ENCODE assay signal across 8 cellular contexts in the genomic region with DNA sequence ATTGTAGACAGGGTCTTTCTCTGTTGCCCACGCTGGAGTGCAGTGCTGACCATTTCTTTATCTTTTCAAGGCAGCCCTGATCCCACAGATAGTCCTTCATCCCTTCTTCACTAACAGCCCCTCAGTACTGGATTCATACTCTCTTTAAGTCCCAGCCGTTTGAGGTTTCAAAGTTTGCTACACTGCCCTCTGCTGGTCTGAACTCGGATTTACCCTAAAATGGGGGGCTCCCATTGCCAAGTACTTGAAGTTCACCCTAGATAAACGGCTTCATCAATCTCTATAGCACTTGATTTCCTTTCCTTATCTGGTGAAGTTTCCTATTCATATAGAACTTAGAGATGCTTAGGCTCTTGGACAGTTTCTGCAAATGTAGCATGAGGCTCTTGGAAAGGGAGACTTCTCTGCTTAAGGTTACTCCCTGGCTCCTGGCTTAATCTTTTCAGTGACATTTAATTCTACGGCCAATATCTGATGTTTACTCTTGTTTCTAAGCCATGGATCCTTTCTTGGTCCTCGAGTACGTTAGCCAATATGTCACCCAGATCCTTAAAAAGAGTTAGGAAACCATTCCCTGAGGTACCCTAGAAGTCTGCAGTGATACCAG. TPM values are rescaled to one million over a fixed set of nuclear protein-coding genes. Genes with fewer than 3 reads are reported as not detected.
A peak's percentile ranks its signal among the peaks of the same experiment; 100 is the strongest.
DNase-seq lines count a peak whose midpoint lies in the region; ATAC-seq, FAIRE-seq and TF ChIP-seq lines count a peak whose summit lies in the region.

No MANE protein-coding gene starts in this region.

- intact Hi-C loops in CD4-positive, alpha-beta T cell (cut with DNase I, micrococcal nuclease) = loop anchor here (1.0 kb wide), 1 partner anchor 337 kb away; no protein-coding TSS in a partner anchor
- intact Hi-C loops in lower leg skin (cut with DNase I; ENCODE audit: low total_unique reads) = no loop called here

- peak; percentile 38 for FAIRE-seq in islet of Langerhans (lab: Jason Lieb, UNC)

- H3K9me3 Mint-ChIP-seq in CD4-positive, alpha-beta T cell = peaks cover 2% of the 10 kb centered on the region

- no peaks in the 10 kb centered on the region for H3K36me3 Mint-ChIP-seq in CD4-positive, alpha-beta T cell (ENCODE audit: low read depth)
- no peaks in the 10 kb centered on the region for H3K36me3 Mint-ChIP-seq in T-helper 17 cell (ENCODE audit: low read depth)

- H3K4me3 ChIP-seq in lower leg skin (ENCODE audit: low read depth, poor library complexity, severe bottlenecking) = no peak overlapping the region

- H3K4me1 Mint-ChIP-seq in CD4-positive, alpha-beta T cell (ENCODE audit: low read depth) = peaks cover 4% of the 10 kb centered on the region
- peaks cover 3% of the 10 kb centered on the region for H3K4me1 Mint-ChIP-seq in T-helper 17 cell

- peaks cover 7% of the 10 kb centered on the region for H3K27me3 Mint-ChIP-seq in CD4-positive, alpha-beta T cell
- no peaks in the 10 kb centered on the region for H3K27me3 Mint-ChIP-seq in T-helper 17 cell

- ATAC-seq in CD4-positive, alpha-beta T cell (ENCODE audit: poor library complexity) = peak; percentile 74
- ATAC-seq in GM19463 (IDR thresholded peaks at IDR 0.05; ENCODE audit: unreplicated experiment) (peak; percentile 69), T-helper 17 cell (peak; percentile 83)

- POLR2A ChIA-PET in CD4-positive, alpha-beta T cell (lab: Charles Lee) = no interaction called here

- H3K27ac ChIP-seq in CD4-positive, alpha-beta T cell (ENCODE audit: low read depth, low read length) = no peak overlapping the region

- TF ChIP-seq CTCF in CD4-positive, alpha-beta T cell (IDR thresholded peaks at IDR 0.05) = peak; percentile 77
- no peak for TF ChIP-seq CTCF in lower leg skin (IDR thresholded peaks at IDR 0.05)

- no peaks in the 10 kb centered on the region for H3K9me3 ChIP-seq in CD4-positive, alpha-beta T cell (ENCODE audit: control insufficient read depth, low read length)
- no peaks in the 10 kb centered on the region for H3K9me3 ChIP-seq in T-helper 17 cell (ENCODE audit: control insufficient read depth, low read length, poor library complexity, severe bottlenecking)

- CTCF ChIA-PET in CD4-positive, alpha-beta T cell (lab: Charles Lee) = no interaction called here

- no peak overlapping the region for H3K27ac Mint-ChIP-seq in CD4-positive, alpha-beta T cell
- H3K27ac Mint-ChIP-seq in T-helper 17 cell = no peak overlapping the region

- no peaks in the 10 kb centered on the region for H3K27me3 ChIP-seq in CD4-positive, alpha-beta T cell (ENCODE audit: control insufficient read depth, insufficient read depth, low read length)

- TF ChIP-seq POLR2A in lower leg skin (IDR thresholded peaks at IDR 0.05) = no peak

- 26 to 29% methylated on average over 7 of the region's 7 CpGs for WGBS in lower leg skin, 2 donors

- DNase-seq in CD4-positive, alpha-beta T cell = peak; percentile 29 to 62 (median 46)
- DNase-seq in NAMALWA (ENCODE audit: low spot score) = peak; percentile 82
- DNase-seq in T-helper 17 cell = peak; percentile 15 to 45 (median 23)
- peak; percentile 50 for DNase-seq in amniotic epithelial cell (ENCODE audit: low read depth)
- peak; percentile 44 to 46 for DNase-seq in stimulated activated CD4-positive, alpha-beta T cell treated with anti-CD3 and anti-CD28 coated beads, Interleukin-4, amount 100 ng/mL, for 4 hours
- DNase-seq in lower leg skin (ENCODE audit: low spot score in 2 of 2) = no peak

- no peak overlapping the region for H3K4me3 Mint-ChIP-seq in CD4-positive, alpha-beta T cell
- no peak overlapping the region for H3K4me3 Mint-ChIP-seq in T-helper 17 cell

RNA-seq across cellular contexts. Expression of gene PREP, which starts 21.4 kb away (rescaled TPM):
- total RNA-seq in CD4-positive, alpha-beta T cell = 10 to 100 TPM; 14.9 to 15.6 TPM
- total RNA-seq in T-helper 17 cell = 10 to 100 TPM; 26.2 to 27.8 TPM
- 10 to 100 TPM; 33.9 to 39.1 (median 35.1) TPM for total RNA-seq in lower leg skin

Comparison
In these comparisons a context has a peak if more than half of its experiments do, and no peak if none do; other contexts are left out.
1. DNase-seq: peak in CD4-positive, alpha-beta T cell (10 of 10), NAMALWA (single experiment), T-helper 17 cell (3 of 3), amniotic epithelial cell (single experiment) and stimulated activated CD4-positive, alpha-beta T cell treated with anti-CD3 and anti-CD28 coated beads, Interleukin-4, amount 100 ng/mL, for 4 hours (2 of 2); none in lower leg skin (0 of 2).
2. Peak in every context shown above with its lines, with median percentiles within 50 percentile points of each other: ATAC-seq.